Comparison of ENCODE assay signal across 22 cellular contexts in genomic region chr1:161298116-161298515, GRCh38. TPM values are rescaled to one million over a fixed set of nuclear protein-coding genes. Genes with fewer than 3 reads are reported as not detected.
A peak's percentile ranks its signal among the peaks of the same experiment; 100 is the strongest.
DNase-seq lines count a peak whose midpoint lies in the region; TF ChIP-seq lines count a peak whose summit lies in the region.
"Had no signal": no experiment of that assay in that cellular context is flagged by ENCODE, and none has a peak within 500 bp of the region (broad histone marks: within the 10 kb centered on the region; RNA-seq: fewer than 3 reads in every experiment).

No MANE protein-coding gene starts in this region.

- peaks cover 0 to 3% of the 10 kb centered on the region in 2 experiments for H3K36me3 ChIP-seq in SK-N-SH (replicated peaks in 1 of 2; ENCODE audit: control insufficient read depth in 1 of 2, insufficient read depth in 2 of 2, low read length in 1 of 2)

- H3K79me2 ChIP-seq in SK-N-SH (ENCODE audit: insufficient read depth) = no peaks in the 10 kb centered on the region

- no peaks in the 10 kb centered on the region for H3K9me3 Mint-ChIP-seq in activated naive CD4-positive, alpha-beta T cell treated with anti-CD3 and anti-CD28 coated beads, Interleukin-2, amount 50 U/mL, for 24 hours
- H3K9me3 Mint-ChIP-seq in activated naive CD4-positive, alpha-beta T cell treated with anti-CD3 and anti-CD28 coated beads, Interleukin-2, amount 10 ng/mL, durations not matched to agents 7 days and 5 days = no peaks in the 10 kb centered on the region
- H3K9me3 Mint-ChIP-seq: nephron progenitor cell had no signal

- H3K4me1 Mint-ChIP-seq in activated naive CD4-positive, alpha-beta T cell treated with anti-CD3 and anti-CD28 coated beads, Interleukin-2, amount 50 U/mL, for 24 hours = peaks cover 11% of the 10 kb centered on the region
- peaks cover 12% of the 10 kb centered on the region for H3K4me1 Mint-ChIP-seq in activated naive CD4-positive, alpha-beta T cell treated with anti-CD3 and anti-CD28 coated beads, Interleukin-2, amount 10 ng/mL, durations not matched to agents 7 days and 5 days
- H3K4me1 Mint-ChIP-seq: nephron progenitor cell had no signal

- no peak overlapping the region for H3K4me2 ChIP-seq in SK-N-SH

- DNase-seq in activated naive CD4-positive, alpha-beta T cell treated with anti-CD3 and anti-CD28 coated beads, Interleukin-2, amount 10 ng/mL, durations not matched to agents 7 days and 5 days = no peak
- DNase-seq in KBM-7 (peak; percentile 61), SKM-1 (lab: John Stamatoyannopoulos, UW; ENCODE audit: unreplicated experiment) (peak; percentile 71), midbrain (lab: John Stamatoyannopoulos, UW) (no peak), NCI-H345 (lab: John Stamatoyannopoulos, UW) (no peak), SK-N-SH (no peak)
- no peak for DNase-seq in activated naive CD4-positive, alpha-beta T cell (lab: John Stamatoyannopoulos, UW)
- DNase-seq: 8988T; activated CD4-positive, alpha-beta T cell treated with anti-CD3 and anti-CD28 coated beads, Interleukin-2, amount 50 U/mL, for 1 hour; activated naive CD4-positive, alpha-beta T cell treated with anti-CD3 and anti-CD28 coated beads, Interleukin-2, amount 50 U/mL, for 16 hours; body of pancreas; C1 segment of cervical spinal cord; foreskin melanocyte; kidney glomerular epithelial cell; NCI-H1694; NCI-H446 treated with DMSO at 0.1 percent for 48 hours; nephron progenitor cell; PC-3 had no signal

- no peaks in the 10 kb centered on the region for H4K20me1 ChIP-seq in SK-N-SH (ENCODE audit: insufficient read depth)

- H3K36me3 Mint-ChIP-seq in activated naive CD4-positive, alpha-beta T cell treated with anti-CD3 and anti-CD28 coated beads, Interleukin-2, amount 50 U/mL, for 24 hours = peaks cover 2% of the 10 kb centered on the region
- H3K36me3 Mint-ChIP-seq in activated naive CD4-positive, alpha-beta T cell treated with anti-CD3 and anti-CD28 coated beads, Interleukin-2, amount 10 ng/mL, durations not matched to agents 7 days and 5 days = no peaks in the 10 kb centered on the region

- H3K9ac ChIP-seq in SK-N-SH = no peak overlapping the region

- no peak for TF ChIP-seq CTCF in SK-N-SH (IDR thresholded peaks at IDR 0.05)

- POLR2A ChIA-PET in SK-N-SH (lab: Yijun Ruan, JAX) = no interaction called here

- in situ Hi-C loops in KBM-7 (cut with MboI; ENCODE audit: low pct_unique_long_range_greater_than_20kb, low sequenced_read_pairs) = no loop called here

- no peak overlapping the region for H3K27ac ChIP-seq in SK-N-SH (ENCODE audit: low read depth in 2 of 2, low read length in 1 of 2)
- H3K27ac ChIP-seq: body of pancreas, coronary artery, SK-N-MC, tibial nerve had no signal

- H3K27me3 ChIP-seq in SK-N-SH (ENCODE audit: insufficient read depth) = no peaks in the 10 kb centered on the region
- H3K27me3 ChIP-seq: body of pancreas, tibial nerve had no signal

- H3F3A ChIP-seq in SK-N-SH (replicated peaks; ENCODE audit: insufficient read depth) = peaks cover 13% of the 10 kb centered on the region

- no peaks in the 10 kb centered on the region for H3K9me3 ChIP-seq in SK-N-SH
- H3K9me3 ChIP-seq: body of pancreas, tibial nerve had no signal

- TF ChIP-seq RAD21 in SK-N-SH (IDR thresholded peaks at IDR 0.05; ENCODE audit: low read length) = no peak

- no peak overlapping the region for H2AFZ ChIP-seq in SK-N-SH (ENCODE audit: low read depth)

- no peaks in the 10 kb centered on the region for H3K27me3 Mint-ChIP-seq in activated naive CD4-positive, alpha-beta T cell treated with anti-CD3 and anti-CD28 coated beads, Interleukin-2, amount 50 U/mL, for 24 hours
- H3K27me3 Mint-ChIP-seq in activated naive CD4-positive, alpha-beta T cell treated with anti-CD3 and anti-CD28 coated beads, Interleukin-2, amount 10 ng/mL, durations not matched to agents 7 days and 5 days = no peaks in the 10 kb centered on the region

- H3K4me1 ChIP-seq in SK-N-SH (ENCODE audit: control insufficient read depth in 1 of 2, insufficient read depth in 2 of 2, low read depth in 1 of 2, low read length in 1 of 2) = no peaks in the 10 kb centered on the region
- H3K4me1 ChIP-seq: body of pancreas, tibial nerve had no signal

- CTCF ChIA-PET in activated naive CD4-positive, alpha-beta T cell treated with anti-CD3 and anti-CD28 coated beads, Interleukin-2, amount 10 ng/mL, durations not matched to agents 7 days and 5 days (lab: Charles Lee) = no interaction called here
- CTCF ChIA-PET in SK-N-SH (lab: Yijun Ruan, JAX) = interaction anchor here (0.7 kb wide), 1 partner anchor 55 kb away, joined by 3 read pairs; no protein-coding TSS in a partner anchor

- H3K4me3 ChIP-seq in SK-N-SH (ENCODE audit: low read depth in 2 of 2, low read length in 1 of 2) = no peak overlapping the region
- H3K4me3 ChIP-seq: body of pancreas, coronary artery, SK-N-MC, tibial nerve had no signal

- peak overlapping the region; percentile 64 for H3K27ac Mint-ChIP-seq in activated naive CD4-positive, alpha-beta T cell treated with anti-CD3 and anti-CD28 coated beads, Interleukin-2, amount 50 U/mL, for 24 hours
- H3K27ac Mint-ChIP-seq in activated naive CD4-positive, alpha-beta T cell treated with anti-CD3 and anti-CD28 coated beads, Interleukin-2, amount 10 ng/mL, durations not matched to agents 7 days and 5 days = no peak overlapping the region
- H3K27ac Mint-ChIP-seq: nephron progenitor cell had no signal

- WGBS in SK-N-SH (ENCODE audit: low lambda C conversion rate) = 94% methylated on average over 6 of the region's 6 CpGs

- no peak for TF ChIP-seq EP300 in SK-N-SH (IDR thresholded peaks at IDR 0.05; ENCODE audit: borderline replicate concordance in 1 of 2, low read depth in 1 of 2, low read length in 1 of 2)

- no peaks in the 10 kb centered on the region for H3K9me2 ChIP-seq in SK-N-SH

- no peak overlapping the region for H3K4me3 Mint-ChIP-seq in activated naive CD4-positive, alpha-beta T cell treated with anti-CD3 and anti-CD28 coated beads, Interleukin-2, amount 50 U/mL, for 24 hours
- H3K4me3 Mint-ChIP-seq in activated naive CD4-positive, alpha-beta T cell treated with anti-CD3 and anti-CD28 coated beads, Interleukin-2, amount 10 ng/mL, durations not matched to agents 7 days and 5 days = no peak overlapping the region
- H3K4me3 Mint-ChIP-seq: nephron progenitor cell had no signal

TF ChIP-seq in SK-N-SH, 30 proteins besides CTCF, POLR2A, EP300 and RAD21:
- TF ChIP-seq JUND (IDR thresholded peaks at IDR 0.05) (no peak), POLR2AphosphoS5 (IDR thresholded peaks at IDR 0.05; ENCODE audit: low read depth, low read length) (no peak), FOXJ3 (CRISPR knock-in tag; IDR thresholded peaks at IDR 0.05) (no peak), SIN3A (IDR thresholded peaks at IDR 0.05; ENCODE audit: borderline replicate concordance, low read depth, low read length) (no peak), MEF2A (IDR thresholded peaks at IDR 0.05; ENCODE audit: borderline replicate concordance, low read depth) (no peak), GATA2 (CRISPR knock-in tag; IDR thresholded peaks at IDR 0.05) (no peak), IRF3 (IDR thresholded peaks at IDR 0.05; ENCODE audit: low read depth, low read length) (no peak), FOSL2 (IDR thresholded peaks at IDR 0.05; ENCODE audit: borderline replicate concordance, low read depth) (no peak), YY1 (IDR thresholded peaks at IDR 0.05; ENCODE audit: low read depth) (no peak), EZH2phosphoT487 (IDR thresholded peaks at IDR 0.05; ENCODE audit: borderline replicate concordance, low read depth) (no peak), TCF12 (IDR thresholded peaks at IDR 0.05) (no peak), TAF1 (IDR thresholded peaks at IDR 0.05; ENCODE audit: borderline replicate concordance, low read depth, low read length) (no peak), MXI1 (IDR thresholded peaks at IDR 0.05; ENCODE audit: low read depth, low read length) (no peak), GABPA (IDR thresholded peaks at IDR 0.05; ENCODE audit: low read depth) (no peak), NFIC (IDR thresholded peaks at IDR 0.05; ENCODE audit: borderline replicate concordance) (no peak), USF1 (IDR thresholded peaks at IDR 0.05; ENCODE audit: borderline replicate concordance, low read depth) (no peak), RCOR1 (IDR thresholded peaks at IDR 0.05; ENCODE audit: low read length) (no peak), ELF1 (IDR thresholded peaks at IDR 0.05) (no peak), RXRA (IDR thresholded peaks at IDR 0.05; ENCODE audit: borderline replicate concordance, low read depth) (no peak)

RNA-seq across cellular contexts. Expression of gene MPZ, which starts 11.7 kb away (rescaled TPM):
- 2.4 and 2.9 TPM in 2 replicates for polyA plus RNA-seq in SK-N-SH (2012; rRNA removed)
- polyA plus RNA-seq in SK-N-SH (2012; cell fraction: cytosol; rRNA removed) = 1.4 and 1.5 TPM in 2 replicates
- polyA plus RNA-seq in SK-N-SH (2012; cell fraction: nucleus; rRNA removed) = 3.1 and 4.6 TPM in 2 replicates

RNA-seq across cellular contexts. Expression of gene SDHC, which starts 16.1 kb away (rescaled TPM):
- polyA plus RNA-seq in SK-N-SH (2012; rRNA removed) = 195 and 341 TPM in 2 replicates
- 267 and 290 TPM in 2 replicates for polyA plus RNA-seq in SK-N-SH (2012; cell fraction: cytosol; rRNA removed)
- 75.6 and 92.6 TPM in 2 replicates for polyA plus RNA-seq in SK-N-SH (2012; cell fraction: nucleus; rRNA removed)

RNA-seq across cellular contexts. Expression of gene PCP4L1, which starts 39.6 kb away (rescaled TPM):
- not detected in 2 replicates for polyA plus RNA-seq in SK-N-SH (2012; rRNA removed)
- polyA plus RNA-seq in SK-N-SH (2012; cell fraction: cytosol; rRNA removed) = 0.04 TPM in 1 of 2 replicates, not detected in the other
- polyA plus RNA-seq in SK-N-SH (2012; cell fraction: nucleus; rRNA removed) = not detected in 2 replicates

Comparison
In these comparisons a context has a peak if more than half of its experiments do, and no peak if none do; other contexts are left out.
1. DNase-seq: peak in KBM-7 (single experiment) and SKM-1 (single experiment); none in activated naive CD4-positive, alpha-beta T cell treated with anti-CD3 and anti-CD28 coated beads, Interleukin-2, amount 10 ng/mL, durations not matched to agents 7 days and 5 days (single experiment), midbrain (single experiment), NCI-H345 (single experiment), SK-N-SH (single experiment) and activated naive CD4-positive, alpha-beta T cell (0 of 4).